Comparison of ENCODE assay signal across 30 cellular contexts in the genomic region with DNA sequence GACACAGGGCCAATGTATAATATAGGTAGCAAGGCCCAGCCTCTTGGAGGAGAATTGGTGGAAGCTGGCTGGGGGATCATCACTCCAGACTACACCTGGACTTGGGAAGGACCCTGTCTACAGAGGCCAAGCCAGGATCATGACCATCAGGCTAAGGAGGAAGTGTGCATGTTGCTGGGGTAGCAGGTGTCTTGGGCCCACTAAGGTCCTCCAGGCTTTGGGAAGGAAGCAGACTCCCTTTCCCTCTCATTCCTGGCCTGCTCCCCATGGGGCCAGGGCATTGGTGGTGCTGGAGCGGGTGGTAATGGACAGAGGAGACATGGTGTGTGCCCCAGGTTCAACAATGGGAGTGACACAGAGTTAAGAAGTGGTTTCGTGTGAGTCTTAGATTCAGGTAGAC. TPM values are rescaled to one million over a fixed set of nuclear protein-coding genes. Genes with fewer than 3 reads are reported as not detected.
"Had no signal": no experiment of that assay in that cellular context is flagged by ENCODE, and none has a peak within 500 bp of the region (broad histone marks: within the 10 kb centered on the region; RNA-seq: fewer than 3 reads in every experiment).

No MANE protein-coding gene starts in this region.

- H3K4me3 ChIP-seq: ascending aorta, breast epithelium, cardiac muscle cell, esophagus muscularis mucosa, gastrocnemius medialis had no signal

- H3K36me3 ChIP-seq: ascending aorta, breast epithelium, cardiac muscle cell, esophagus muscularis mucosa, gastrocnemius medialis, WERI-Rb-1 had no signal

- H3K27ac Mint-ChIP-seq: activated B cell treated with CpG ODN at 0.5 μM for 24 hours; activated CD8-positive, alpha-beta T cell treated with anti-CD3 and anti-CD28 coated beads for 36 hours; activated naive CD4-positive, alpha-beta T cell treated with anti-CD3 and anti-CD28 coated beads, Interleukin-2, amount 10 ng/mL, durations not matched to agents 7 days and 5 days; activated naive CD4-positive, alpha-beta T cell treated with anti-CD3 and anti-CD28 coated beads, Interleukin-2, amount 50 U/mL, for 72 hours; activated naive CD8-positive, alpha-beta T cell treated with anti-CD3 and anti-CD28 coated beads, Interleukin-2, amount 10 ng/mL, durations not matched to agents 7 days and 5 days; brain; effector memory CD8-positive, alpha-beta T cell; T-helper 17 cell; T-helper 2 cell treated with Interferon-gamma antibody and Interleukin-4, amounts not matched to agents 5 μg/mL and 100 μg/mL, for 36 hours had no signal

- H3K9me3 Mint-ChIP-seq: activated B cell treated with CpG ODN at 0.5 μM for 24 hours; activated CD8-positive, alpha-beta T cell treated with anti-CD3 and anti-CD28 coated beads for 36 hours; activated naive CD4-positive, alpha-beta T cell treated with anti-CD3 and anti-CD28 coated beads, Interleukin-2, amount 10 ng/mL, durations not matched to agents 7 days and 5 days; activated naive CD4-positive, alpha-beta T cell treated with anti-CD3 and anti-CD28 coated beads, Interleukin-2, amount 50 U/mL, for 72 hours; activated naive CD8-positive, alpha-beta T cell treated with anti-CD3 and anti-CD28 coated beads, Interleukin-2, amount 10 ng/mL, durations not matched to agents 7 days and 5 days; central memory CD8-positive, alpha-beta T cell; effector memory CD8-positive, alpha-beta T cell; T-helper 2 cell treated with Interferon-gamma antibody and Interleukin-4, amounts not matched to agents 5 μg/mL and 100 μg/mL, for 36 hours had no signal

- H3K4me1 Mint-ChIP-seq: activated B cell treated with CpG ODN at 0.5 μM for 24 hours; activated naive CD4-positive, alpha-beta T cell treated with anti-CD3 and anti-CD28 coated beads, Interleukin-2, amount 10 ng/mL, durations not matched to agents 7 days and 5 days; activated naive CD8-positive, alpha-beta T cell treated with anti-CD3 and anti-CD28 coated beads, Interleukin-2, amount 10 ng/mL, durations not matched to agents 7 days and 5 days; central memory CD8-positive, alpha-beta T cell had no signal

- H3K27ac ChIP-seq: cardiac muscle cell, foreskin keratinocyte, gastrocnemius medialis, WERI-Rb-1 had no signal

- H3K4me3 Mint-ChIP-seq: activated B cell treated with CpG ODN at 0.5 μM for 24 hours; activated CD8-positive, alpha-beta T cell treated with anti-CD3 and anti-CD28 coated beads for 36 hours; activated naive CD4-positive, alpha-beta T cell treated with anti-CD3 and anti-CD28 coated beads, Interleukin-2, amount 10 ng/mL, durations not matched to agents 7 days and 5 days; activated naive CD8-positive, alpha-beta T cell treated with anti-CD3 and anti-CD28 coated beads, Interleukin-2, amount 10 ng/mL, durations not matched to agents 7 days and 5 days; brain; central memory CD8-positive, alpha-beta T cell; effector memory CD8-positive, alpha-beta T cell; T-helper 17 cell; T-helper 2 cell treated with Interferon-gamma antibody and Interleukin-4, amounts not matched to agents 5 μg/mL and 100 μg/mL, for 36 hours had no signal

- H3K4me1 ChIP-seq: foreskin keratinocyte had no signal

- DNase-seq: activated B cell treated with CpG ODN at 0.5 μM for 24 hours; activated CD4-positive, alpha-beta T cell treated with anti-CD3 and anti-CD28 coated beads for 48 hours; activated CD4-positive, alpha-beta T cell treated with anti-CD3 and anti-CD28 coated beads, Interleukin-2, amount 50 U/mL, for 1 hour; activated CD4-positive, alpha-beta T cell treated with anti-CD3 and anti-CD28 coated beads, Interleukin-2, amount 50 U/mL, for 48 hours; activated CD8-positive, alpha-beta T cell treated with anti-CD3 and anti-CD28 coated beads for 36 hours; activated gamma-delta T cell; activated naive CD4-positive, alpha-beta T cell; activated naive CD4-positive, alpha-beta T cell treated with anti-CD3 and anti-CD28 coated beads, Interleukin-2, amount 10 ng/mL, durations not matched to agents 7 days and 5 days; activated naive CD8-positive, alpha-beta T cell treated with anti-CD3 and anti-CD28 coated beads, Interleukin-2, amount 10 ng/mL, durations not matched to agents 7 days and 5 days; activated T-cell treated with anti-CD3 and anti-CD28 coated beads, Interleukin-2, amount 50 U/mL, for 1 hour; activated T-cell treated with anti-CD3 and anti-CD28 coated beads, Interleukin-2, amount 50 U/mL, for 48 hours; cortex of kidney; dermis blood vessel endothelial cell; effector CD4-positive, alpha-beta T cell; effector memory CD8-positive, alpha-beta T cell; erythroblast; foreskin keratinocyte; gastrocnemius medialis; T-helper 1 cell; T-helper 17 cell; T1000; WERI-Rb-1 had no signal

- H3K27me3 ChIP-seq: ascending aorta, breast epithelium, cardiac muscle cell, esophagus muscularis mucosa, foreskin keratinocyte, gastrocnemius medialis had no signal

- H3K9me3 ChIP-seq: ascending aorta, breast epithelium, esophagus muscularis mucosa, gastrocnemius medialis had no signal

- H3K36me3 Mint-ChIP-seq: activated naive CD4-positive, alpha-beta T cell treated with anti-CD3 and anti-CD28 coated beads, Interleukin-2, amount 10 ng/mL, durations not matched to agents 7 days and 5 days; activated naive CD4-positive, alpha-beta T cell treated with anti-CD3 and anti-CD28 coated beads, Interleukin-2, amount 50 U/mL, for 72 hours; activated naive CD8-positive, alpha-beta T cell treated with anti-CD3 and anti-CD28 coated beads, Interleukin-2, amount 10 ng/mL, durations not matched to agents 7 days and 5 days; brain had no signal

RNA-seq across cellular contexts. Expression of gene TUB, which starts 16.0 kb away (rescaled TPM):
- total RNA-seq: activated B cell treated with CpG ODN at 0.5 μM for 24 hours had no signal
